Comparison of ENCODE assay signal across 8 cellular contexts in genomic region chr2:232327089-232328037, GRCh38. TPM values are rescaled to one million over a fixed set of nuclear protein-coding genes. Genes with fewer than 3 reads are reported as not detected.
DNase-seq lines count a peak whose midpoint lies in the region; ATAC-seq, FAIRE-seq and TF ChIP-seq lines count a peak whose summit lies in the region.

No MANE protein-coding gene starts in this region.

- H4K20me1 ChIP-seq in IMR-90 (ENCODE audit: insufficient read depth, low read length) = peaks cover 12% of the 10 kb centered on the region

- H3K4me3 Mint-ChIP-seq in activated B cell treated with CpG ODN at 0.5 μM for 24 hours = no peak overlapping the region

- H3K4ac ChIP-seq in IMR-90 (ENCODE audit: low read depth, low read length) = no peak overlapping the region

- peak; percentile 72 for TF ChIP-seq RAD21 in IMR-90 (IDR thresholded peaks at IDR 0.05; ENCODE audit: low read length)

- no peak overlapping the region for H2BK120ac ChIP-seq in IMR-90 (ENCODE audit: low read depth, low read length)

- H4K8ac ChIP-seq in IMR-90 (ENCODE audit: low read depth in 2 of 2, low read length in 2 of 2) = no peak overlapping the region

- intact Hi-C loops in IMR-90 (cut with micrococcal nuclease) (loop anchor here (1.0 to 5.0 kb wide), 4 partner anchors 115 to 421 kb away; no protein-coding TSS in a partner anchor), activated B cell treated with CpG ODN at 0.5 μM for 24 hours (cut with micrococcal nuclease) (loop anchor here (1.0 to 10.0 kb wide), 5 partner anchors 35 to 421 kb away; no protein-coding TSS in a partner anchor)

- no peak overlapping the region for H2BK5ac ChIP-seq in IMR-90 (ENCODE audit: low read depth, low read length, poor library complexity, severe bottlenecking)

- H2AFZ ChIP-seq in IMR-90 (replicated peaks; ENCODE audit: low read length, poor library complexity) = peak overlapping the region; percentile 23

- no peak overlapping the region for H3K9ac ChIP-seq in IMR-90 (ENCODE audit: low read depth, low read length)

- no peaks in the 10 kb centered on the region for H3K9me3 Mint-ChIP-seq in activated B cell treated with CpG ODN at 0.5 μM for 24 hours

- H2BK15ac ChIP-seq in IMR-90 (ENCODE audit: low read depth, low read length) = no peak overlapping the region

- H3K9me1 ChIP-seq in IMR-90 (ENCODE audit: insufficient read depth, low read length) = no peaks in the 10 kb centered on the region

- no peak overlapping the region for H4K91ac ChIP-seq in IMR-90 (ENCODE audit: insufficient read depth, low read depth, low read length)

- no peak overlapping the region for H2BK20ac ChIP-seq in IMR-90 (ENCODE audit: low read depth, low read length)

- no peak overlapping the region for H3K23ac ChIP-seq in IMR-90 (ENCODE audit: low read depth, low read length)

- CTCF ChIA-PET in IMR-90 (lab: Yijun Ruan, JAX) = interaction anchor here (0.7 to 1.4 kb wide), 3 partner anchors 19 to 418 kb away, joined by 3 to 5 read pairs (median 3); no protein-coding TSS in a partner anchor
- CTCF ChIA-PET in activated B cell treated with CpG ODN at 0.5 μM for 24 hours (lab: Charles Lee) = interaction anchor here (1.0 to 3.5 kb wide), 4 partner anchors 12 to 421 kb away, joined by 3 to 18 read pairs (median 4); partner anchors contain the start of gene NPPC

- ATAC-seq in IMR-90 (ENCODE audit: low read depth) (peak; percentile 90), activated B cell treated with CpG ODN at 0.5 μM for 24 hours (ENCODE audit: low read depth) (peak; percentile 80), HG03097 (IDR thresholded peaks at IDR 0.05; ENCODE audit: low FRiP score, unreplicated experiment) (no peak)

- H3K27ac Mint-ChIP-seq in activated B cell treated with CpG ODN at 0.5 μM for 24 hours = no peak overlapping the region

- no peak for FAIRE-seq in bronchial epithelial cell (lab: Jason Lieb, UNC)

- no peaks in the 10 kb centered on the region for H3K36me3 Mint-ChIP-seq in activated B cell treated with CpG ODN at 0.5 μM for 24 hours (ENCODE audit: low read depth)

- no peak overlapping the region for H3K56ac ChIP-seq in IMR-90 (ENCODE audit: extremely low read depth, insufficient read depth, low read length)

- H3K36me3 ChIP-seq in IMR-90 (ENCODE audit: control insufficient read depth, insufficient read depth, low read length) = no peaks in the 10 kb centered on the region
- H3K36me3 ChIP-seq in bronchial epithelial cell (ENCODE audit: control insufficient read depth, insufficient read depth, low read length) = no peaks in the 10 kb centered on the region

- no peaks in the 10 kb centered on the region for H3K4me1 ChIP-seq in IMR-90 (ENCODE audit: control insufficient read depth, insufficient read depth, low read length)

- H3K4me1 Mint-ChIP-seq in activated B cell treated with CpG ODN at 0.5 μM for 24 hours = peaks cover 8% of the 10 kb centered on the region

- dilution Hi-C loops in IMR-90 (cut with HindIII; ENCODE audit: low sequenced_read_pairs, unreplicated experiment) = no loop called here

- H4K5ac ChIP-seq in IMR-90 (ENCODE audit: low read depth, low read length) = no peak overlapping the region

- no peak overlapping the region for H2AK9ac ChIP-seq in IMR-90 (replicated peaks; ENCODE audit: low read depth, low read length, poor library complexity)

- BruUV-seq in IMR-90 (replicated peaks; lab: Mats Ljungman, UMichigan) = no TSS peak

- WGBS in IMR-90 (ENCODE audit: extremely low coverage in 2 of 2, insufficient read length in 1 of 2), 2 experiments = 61% methylated on average over 7 of the region's 12 CpGs; no CpG with 5 or more reads in 1 of the 2 experiments

- POLR2A ChIA-PET in IMR-90 (lab: Charles Lee; ENCODE audit: unreplicated experiment) = no interaction called here
- POLR2A ChIA-PET in activated B cell treated with CpG ODN at 0.5 μM for 24 hours (lab: Charles Lee) = no interaction called here

- H3K18ac ChIP-seq in IMR-90 (ENCODE audit: low read depth, low read length) = no peak overlapping the region

- DNase-seq in AG09309 (ENCODE audit: low read depth) (no peak), GM13977 (ENCODE audit: low spot score) (peak; percentile 84), IMR-90 (peak; percentile 50), activated B cell treated with CpG ODN at 0.5 μM for 24 hours (peak; percentile 67), bronchial epithelial cell (ENCODE audit: low read depth) (peak; percentile 48), kidney tubule cell (ENCODE audit: low spot score) (peak; percentile 72)
- peak; percentile 84 for DNase-seq in stimulated activated CD4-positive, alpha-beta T cell treated with anti-CD3 and anti-CD28 coated beads, Interleukin-4, amount 100 ng/mL, for 1 hour

- no peak for TF ChIP-seq POLR2A in IMR-90 (IDR thresholded peaks at IDR 0.05; ENCODE audit: low read depth, low read length)

- no peak overlapping the region for H3K27ac ChIP-seq in IMR-90 (ENCODE audit: insufficient read depth, low read length)

- no peaks in the 10 kb centered on the region for H3K79me1 ChIP-seq in IMR-90 (ENCODE audit: low read depth in 1 of 2, low read length in 2 of 2)

- TF ChIP-seq CTCF in AG09309 (IDR thresholded peaks at IDR 0.05; ENCODE audit: control insufficient read depth, insufficient read depth, low read depth, low read length, missing control alignments) (peak; percentile 85), GM13977 (IDR thresholded peaks at IDR 0.05; ENCODE audit: extremely low read depth, insufficient read depth, missing control alignments) (peak; percentile 95), IMR-90 (conservative IDR thresholded peaks at IDR 0.05; ENCODE audit: low read depth, low read length) (peak; percentile 72), activated B cell treated with CpG ODN at 0.5 μM for 24 hours (IDR thresholded peaks at IDR 0.05) (no peak), bronchial epithelial cell (IDR thresholded peaks at IDR 0.05; ENCODE audit: insufficient read depth, low read length, severe bottlenecking) (peak; percentile 85)

- no peaks in the 10 kb centered on the region for H3K9me3 ChIP-seq in IMR-90 (ENCODE audit: control insufficient read depth, insufficient read depth, low read length)

- in situ Hi-C loops in GM13977 (cut with MboI; ENCODE audit: low pct_unique_long_range_greater_than_20kb, low sequenced_read_pairs, unreplicated experiment) = loop anchor here (10.0 kb wide), 1 partner anchor 423 kb away; no protein-coding TSS in a partner anchor
- in situ Hi-C loops in IMR-90 (cut with MboI; ENCODE audit: low sequenced_read_pairs) = no loop called here

- no peak overlapping the region for H3K4me3 ChIP-seq in AG09309 (ENCODE audit: control insufficient read depth, low read depth, low read length)
- H3K4me3 ChIP-seq in IMR-90 (ENCODE audit: insufficient read depth, low read depth, low read length) = no peak overlapping the region
- H3K4me3 ChIP-seq in bronchial epithelial cell (ENCODE audit: low read depth, low read length) = no peak overlapping the region

- H3K4me2 ChIP-seq in IMR-90 (ENCODE audit: low read depth, low read length) = no peak overlapping the region

- no peaks in the 10 kb centered on the region for H3K27me3 ChIP-seq in IMR-90 (ENCODE audit: control insufficient read depth, insufficient read depth, low read length)
- no peaks in the 10 kb centered on the region for H3K27me3 ChIP-seq in bronchial epithelial cell (ENCODE audit: control insufficient read depth, insufficient read depth, low read length)

- H3K27me3 Mint-ChIP-seq in activated B cell treated with CpG ODN at 0.5 μM for 24 hours = no peaks in the 10 kb centered on the region

- H2AK5ac ChIP-seq in IMR-90 (ENCODE audit: low read depth, low read length) = no peak overlapping the region

- H3K14ac ChIP-seq in IMR-90 (replicated peaks; ENCODE audit: low read depth, low read length) = no peak overlapping the region

TF ChIP-seq in IMR-90, 13 proteins besides CTCF, POLR2A, EP300 and RAD21:
- peak; percentile 61 for TF ChIP-seq SMC3 (IDR thresholded peaks at IDR 0.05; ENCODE audit: low read depth, low read length)
- TF ChIP-seq FOS (IDR thresholded peaks at IDR 0.05; ENCODE audit: low read depth, low read length) = no peak
TF ChIP-seq in IMR-90: peak in this region for 1.

RNA-seq across cellular contexts. Expression of gene ALPP, which starts 51.2 kb away (rescaled TPM):
- total RNA-seq in IMR-90 (2012; rRNA removed) (not detected in 2 replicates), activated B cell treated with CpG ODN at 0.5 μM for 24 hours (0.38 TPM in 1 of 2 replicates, not detected in the other), bronchial epithelial cell (not detected in 2 replicates)
- polyA plus RNA-seq in IMR-90 (2012; rRNA removed) = not detected in 2 replicates
- not detected in 2 replicates for polyA plus RNA-seq in IMR-90 (2012; cell fraction: cytosol; rRNA removed)
- polyA plus RNA-seq in IMR-90 (2012; cell fraction: nucleus; rRNA removed; ENCODE audit: low replicate concordance) = not detected in 2 replicates
